ENCODE assay signal across 26 cellular contexts in genomic region chr4:104066533-104066932, GRCh38.
"Had no signal": no experiment of that assay in that cellular context is flagged by ENCODE, and none has a peak within 500 bp of the region (broad histone marks: within the 10 kb centered on the region; RNA-seq: fewer than 3 reads in every experiment).

No MANE protein-coding gene starts in this region.

- H3K4me1 ChIP-seq: left lung, lower lobe of right lung, right atrium auricular region, right lobe of liver, vagina had no signal

- H3K4me2 ChIP-seq: neural progenitor cell, smooth muscle cell had no signal

- H2AFZ ChIP-seq: neural progenitor cell had no signal

- H3K27me3 ChIP-seq: left lung, neural progenitor cell, neutrophil, right atrium auricular region, right lobe of liver, tibial nerve, vagina had no signal

- H3K9ac ChIP-seq: neural progenitor cell had no signal

- DNase-seq: immature natural killer cell; kidney; left colon; left lung; lower lobe of right lung; mammary epithelial cell; mesenchymal stem cell; naive B cell; natural killer cell; nephron progenitor cell; occipital lobe; right lobe of liver; stimulated activated CD4-positive, alpha-beta T cell treated with anti-CD3 and anti-CD28 coated beads, Interleukin-1b, Interleukin-23, amount 100 ng/mL, for 48 hours; stimulated activated CD4-positive, alpha-beta T cell treated with anti-CD3 and anti-CD28 coated beads, Interleukin-2, amount 100 ng/mL, for 48 hours; stimulated activated CD4-positive, alpha-beta T cell treated with anti-CD3 and anti-CD28 coated beads, Interleukin-4, amount 100 ng/mL, for 4 hours; stimulated activated CD8-positive, alpha-beta memory T cell treated with anti-CD3 and anti-CD28 coated beads, Interleukin-4, amount 100 ng/mL, for 48 hours; stimulated activated naive CD4-positive, alpha-beta T cell treated with Interleukin-2 at 50 U/mL for 16 hours; stimulated activated naive CD8-positive, alpha-beta T cell treated with anti-CD3 and anti-CD28 coated beads, Interleukin-15, amount 100 ng/mL, for 72 hours; substantia nigra had no signal

- ATAC-seq: left colon; left lung; lower lobe of right lung; natural killer cell; right lobe of liver; stimulated activated memory B cell treated with anti-CD40 and anti-IgM and Interleukin-4, amounts not matched to agents 10 μg/mL and 1 μg/mL and 100 μg/mL, for 72 hours; stimulated activated naive CD8-positive, alpha-beta T cell treated with anti-CD3 and anti-CD28 coated beads, Interleukin-15, amount 100 ng/mL, for 72 hours had no signal

- H3K27ac ChIP-seq: left lung, lower lobe of right lung, neural progenitor cell, neutrophil, right atrium auricular region, right lobe of liver, tibial nerve, vagina had no signal

- H3K36me3 ChIP-seq: left lung, lower lobe of right lung, neural progenitor cell, neutrophil, right atrium auricular region, right lobe of liver, tibial nerve, vagina had no signal

- H3K9me3 ChIP-seq: left lung, lower lobe of right lung, neutrophil, right atrium auricular region, right lobe of liver, tibial nerve, vagina had no signal

- H3K4me3 ChIP-seq: left lung, lower lobe of right lung, neural progenitor cell, right atrium auricular region, right lobe of liver, smooth muscle cell, tibial nerve, vagina had no signal
